21 cellular contexts compared by ENCODE assay signal in genomic region chr1:64595871-64596515, GRCh38.
DNase-seq lines count a peak whose midpoint lies in the region; ATAC-seq and TF ChIP-seq lines count a peak whose summit lies in the region.
"Had no signal": no experiment of that assay in that cellular context is flagged by ENCODE, and none has a peak within 500 bp of the region (broad histone marks: within the 10 kb centered on the region; RNA-seq: fewer than 3 reads in every experiment).

No MANE protein-coding gene starts in this region.

- H3K9me3 ChIP-seq in left lung, result no peaks in the 10 kb centered on the region
- H3K9me3 ChIP-seq: BLaER1, body of pancreas, gastroesophageal sphincter, left ventricle myocardium inferior, thoracic aorta had no signal

- TF ChIP-seq CTCF in left lung (IDR thresholded peaks at IDR 0.05) (no peak), type B pancreatic cell (conservative IDR thresholded peaks at IDR 0.05) (no peak)

- no peaks in the 10 kb centered on the region for H3K36me3 ChIP-seq in left lung
- H3K36me3 ChIP-seq: gastroesophageal sphincter, left ventricle myocardium inferior, thoracic aorta had no signal

- intact Hi-C loops in left lung (cut with DNase I) (no loop called here), Right ventricle myocardium superior (cut with DNase I) (no loop called here)

- H3K4me3 Mint-ChIP-seq in type B pancreatic cell, result no peak overlapping the region
- H3K4me3 Mint-ChIP-seq: activated CD4-positive, alpha-beta memory T cell treated with anti-CD3 and anti-CD28 coated beads for 36 hours; activated naive CD4-positive, alpha-beta T cell treated with anti-CD3 and anti-CD28 coated beads, Interleukin-2, amount 50 U/mL, for 24 hours; dendritic cell treated with granulocyte-macrophage colony-stimulating factor and Interleukin-4, amounts not matched to agents 40 ng/mL and 50 ng/mL, for 4 days; naive B cell had no signal

- peaks cover 12% of the 10 kb centered on the region in 2 donors for H3K4me1 ChIP-seq in left lung

- peaks cover 15% of the 10 kb centered on the region for H3K36me3 Mint-ChIP-seq in type B pancreatic cell
- H3K36me3 Mint-ChIP-seq: activated CD4-positive, alpha-beta memory T cell treated with anti-CD3 and anti-CD28 coated beads for 36 hours; activated naive CD4-positive, alpha-beta T cell treated with anti-CD3 and anti-CD28 coated beads, Interleukin-2, amount 50 U/mL, for 24 hours; naive B cell had no signal

- H3K27ac Mint-ChIP-seq in type B pancreatic cell, result peak overlapping the region; percentile 52
- H3K27ac Mint-ChIP-seq: activated CD4-positive, alpha-beta memory T cell treated with anti-CD3 and anti-CD28 coated beads for 36 hours; activated naive CD4-positive, alpha-beta T cell treated with anti-CD3 and anti-CD28 coated beads, Interleukin-2, amount 50 U/mL, for 24 hours; dendritic cell treated with granulocyte-macrophage colony-stimulating factor and Interleukin-4, amounts not matched to agents 40 ng/mL and 50 ng/mL, for 4 days had no signal

- peaks cover 51% of the 10 kb centered on the region for H3K4me1 Mint-ChIP-seq in type B pancreatic cell (ENCODE audit: unreplicated experiment)
- H3K4me1 Mint-ChIP-seq: activated naive CD4-positive, alpha-beta T cell treated with anti-CD3 and anti-CD28 coated beads, Interleukin-2, amount 50 U/mL, for 24 hours; naive B cell had no signal

- no peak overlapping the region for H3K27ac ChIP-seq in left lung
- H3K27ac ChIP-seq: BLaER1, gastroesophageal sphincter, left ventricle myocardium inferior, thoracic aorta had no signal

- peaks cover 2% of the 10 kb centered on the region for H3K27me3 Mint-ChIP-seq in type B pancreatic cell
- H3K27me3 Mint-ChIP-seq: activated CD4-positive, alpha-beta memory T cell treated with anti-CD3 and anti-CD28 coated beads for 36 hours; activated naive CD4-positive, alpha-beta T cell treated with anti-CD3 and anti-CD28 coated beads, Interleukin-2, amount 50 U/mL, for 24 hours; dendritic cell treated with granulocyte-macrophage colony-stimulating factor and Interleukin-4, amounts not matched to agents 40 ng/mL and 50 ng/mL, for 4 days had no signal

- H3K27me3 ChIP-seq in left lung, result no peaks in the 10 kb centered on the region
- H3K27me3 ChIP-seq: BLaER1, body of pancreas, gastroesophageal sphincter had no signal

- ATAC-seq in left lung, result peak; percentile 58
- no peak for ATAC-seq in Right ventricle myocardium superior (ENCODE audit: poor library complexity)
- ATAC-seq: body of pancreas, gastroesophageal sphincter, HCT116, Right ventricle myocardium inferior had no signal

- H3K9me3 Mint-ChIP-seq in type B pancreatic cell, result peaks cover 10% of the 10 kb centered on the region
- H3K9me3 Mint-ChIP-seq: activated CD4-positive, alpha-beta memory T cell treated with anti-CD3 and anti-CD28 coated beads for 36 hours; activated naive CD4-positive, alpha-beta T cell treated with anti-CD3 and anti-CD28 coated beads, Interleukin-2, amount 50 U/mL, for 24 hours; dendritic cell treated with granulocyte-macrophage colony-stimulating factor and Interleukin-4, amounts not matched to agents 40 ng/mL and 50 ng/mL, for 4 days; naive B cell had no signal

- H3K4me3 ChIP-seq in left lung, result no peak overlapping the region
- H3K4me3 ChIP-seq: BLaER1, body of pancreas, gastroesophageal sphincter, left ventricle myocardium inferior, thoracic aorta had no signal

- peak; percentile 51 for DNase-seq in NCI-H2196 (lab: John Stamatoyannopoulos, UW; ENCODE audit: unreplicated experiment)
- no peak for DNase-seq in NCI-H2196 treated with DMSO at 0.1 percent for 48 hours (lab: John Stamatoyannopoulos, UW; ENCODE audit: unreplicated experiment)
- DNase-seq in NCI-H226, result peak; percentile 19
- DNase-seq in left lung, result no peak
- no peak for DNase-seq in type B pancreatic cell (ENCODE audit: extremely low spot score, unreplicated experiment)
- DNase-seq in T-helper 2 cell, result no peak
- DNase-seq in hepatic stellate cell (ENCODE audit: low spot score), result no peak
- DNase-seq in Right ventricle myocardium superior, result no peak
- DNase-seq: activated CD4-positive, alpha-beta memory T cell treated with anti-CD3 and anti-CD28 coated beads for 36 hours; activated T-cell treated with anti-CD3 and anti-CD28 coated beads, Interleukin-2, amount 50 U/mL, for 1 hour; body of pancreas; left ventricle myocardium inferior; naive B cell; NCI-H187 treated with DMSO at 0.1 percent for 48 hours had no signal

Comparison
In these comparisons a context has a peak if more than half of its experiments do, and no peak if none do; other contexts are left out.
1. DNase-seq: peak in NCI-H2196 (single experiment) and NCI-H226 (single experiment); none in NCI-H2196 treated with DMSO at 0.1 percent for 48 hours (single experiment), left lung (0 of 2), type B pancreatic cell (single experiment), T-helper 2 cell (0 of 5), hepatic stellate cell (single experiment) and Right ventricle myocardium superior (single experiment).